In the genomic region with DNA sequence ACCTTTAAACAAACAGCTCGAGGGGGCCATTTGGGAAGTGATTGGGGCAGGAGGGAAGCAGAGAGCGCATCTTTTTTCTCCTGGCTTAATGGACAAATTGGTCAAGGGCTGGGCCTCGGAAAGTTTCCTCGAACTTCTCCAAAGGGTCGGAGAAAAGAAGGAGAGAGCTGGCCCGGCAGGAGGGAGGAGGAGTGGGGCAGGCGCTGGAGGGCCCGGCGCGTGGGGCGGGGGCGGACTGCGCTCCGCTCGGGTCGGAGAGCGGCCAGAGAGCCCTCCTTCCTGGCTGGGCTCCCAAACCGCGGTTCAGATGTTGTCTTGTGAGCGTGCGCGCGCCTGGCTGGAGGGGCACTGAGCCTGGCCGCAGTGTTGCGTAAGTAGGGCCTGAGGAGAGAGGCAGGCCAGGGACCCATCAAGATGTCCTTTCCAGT, we compare ENCODE assay signal across 9 cellular contexts. TPM values are rescaled to one million over a fixed set of nuclear protein-coding genes. Genes with fewer than 3 reads are reported as not detected.
DNase-seq lines count a peak whose midpoint lies in the region; ATAC-seq and TF ChIP-seq lines count a peak whose summit lies in the region.
"Had no signal": no experiment of that assay in that cellular context is flagged by ENCODE, and none has a peak within 500 bp of the region (broad histone marks: within the 10 kb centered on the region; RNA-seq: fewer than 3 reads in every experiment).

No MANE protein-coding gene starts in this region.

- no peak for TF ChIP-seq CTCF in nephron progenitor cell (IDR thresholded peaks at IDR 0.05)
- TF ChIP-seq CTCF in activated CD8-positive, alpha-beta T cell treated with anti-CD3 and anti-CD28 coated beads for 36 hours (IDR thresholded peaks at IDR 0.05): no peak

- POLR2A ChIA-PET in activated CD8-positive, alpha-beta T cell treated with anti-CD3 and anti-CD28 coated beads for 36 hours (lab: Charles Lee): no interaction called here

- H3K9me3 Mint-ChIP-seq in nephron progenitor cell: no peaks in the 10 kb centered on the region
- no peaks in the 10 kb centered on the region for H3K9me3 Mint-ChIP-seq in activated CD8-positive, alpha-beta T cell treated with anti-CD3 and anti-CD28 coated beads for 36 hours

- peaks cover 18% of the 10 kb centered on the region for H3K27me3 Mint-ChIP-seq in nephron progenitor cell (ENCODE audit: low read depth, poor library complexity)
- peaks cover 31% of the 10 kb centered on the region for H3K27me3 Mint-ChIP-seq in activated CD8-positive, alpha-beta T cell treated with anti-CD3 and anti-CD28 coated beads for 36 hours

- H3K4me1 ChIP-seq in SJCRH30: peaks cover 30% of the 10 kb centered on the region

- CTCF ChIA-PET in activated CD8-positive, alpha-beta T cell treated with anti-CD3 and anti-CD28 coated beads for 36 hours (lab: Charles Lee): interaction anchor here (0.6 to 1.1 kb wide), 2 partner anchors 16 to 807 kb away, joined by 3 read pairs; no protein-coding TSS in a partner anchor

- H3K27ac Mint-ChIP-seq in nephron progenitor cell: no peak overlapping the region
- no peak overlapping the region for H3K27ac Mint-ChIP-seq in activated CD8-positive, alpha-beta T cell treated with anti-CD3 and anti-CD28 coated beads for 36 hours

- peak overlapping the region; percentile 50 for H3K27ac ChIP-seq in SJCRH30

- H3K9me3 ChIP-seq in SJCRH30 (replicated peaks): no peaks in the 10 kb centered on the region

- H3K36me3 Mint-ChIP-seq in nephron progenitor cell (ENCODE audit: low read depth): peaks cover 23% of the 10 kb centered on the region
- H3K36me3 Mint-ChIP-seq in activated CD8-positive, alpha-beta T cell treated with anti-CD3 and anti-CD28 coated beads for 36 hours (ENCODE audit: low read depth): no peaks in the 10 kb centered on the region

- no peak for ATAC-seq in activated CD8-positive, alpha-beta T cell treated with anti-CD3 and anti-CD28 coated beads for 36 hours
- no peak for ATAC-seq in HG02870 (IDR thresholded peaks at IDR 0.05; ENCODE audit: unreplicated experiment)

- no peaks in the 10 kb centered on the region for H3K27me3 ChIP-seq in SJCRH30

- H3K4me1 Mint-ChIP-seq in nephron progenitor cell: peaks cover 52% of the 10 kb centered on the region
- no peaks in the 10 kb centered on the region for H3K4me1 Mint-ChIP-seq in activated CD8-positive, alpha-beta T cell treated with anti-CD3 and anti-CD28 coated beads for 36 hours (ENCODE audit: low read depth)

- peaks cover 32% of the 10 kb centered on the region for H3K36me3 ChIP-seq in SJCRH30

- peak; percentile 91 for DNase-seq in AG08396 (ENCODE audit: low spot score)
- DNase-seq in SJCRH30: peak; percentile 87 to 90
- peak; percentile 76 for DNase-seq in foreskin melanocyte
- peak; percentile 68 for DNase-seq in nephron progenitor cell
- DNase-seq in activated CD8-positive, alpha-beta T cell treated with anti-CD3 and anti-CD28 coated beads for 36 hours: no peak
- no peak for DNase-seq in HPDE6-E6E7 (ENCODE audit: extremely low spot score)
- DNase-seq in DMS153 treated with DMSO at 0.1 percent for 48 hours (lab: John Stamatoyannopoulos, UW; ENCODE audit: unreplicated experiment): no peak
- DNase-seq: NCI-H69 had no signal

- H3K4me3 ChIP-seq in SJCRH30: peak overlapping the region; percentile 75

- intact Hi-C loops in activated CD8-positive, alpha-beta T cell treated with anti-CD3 and anti-CD28 coated beads for 36 hours (cut with micrococcal nuclease): no loop called here

- peak overlapping the region; percentile 97 for H3K4me3 Mint-ChIP-seq in nephron progenitor cell
- H3K4me3 Mint-ChIP-seq in activated CD8-positive, alpha-beta T cell treated with anti-CD3 and anti-CD28 coated beads for 36 hours: no peak overlapping the region

RNA-seq across cellular contexts. Expression of gene MMP2, which starts 1.2 kb away (rescaled TPM):
- total RNA-seq in SJCRH30 (2014; rRNA removed; shearing (Covaris generic)): 142 and 145 TPM in 2 replicates
- not detected for total RNA-seq in activated CD8-positive, alpha-beta T cell treated with anti-CD3 and anti-CD28 coated beads for 36 hours

RNA-seq across cellular contexts. Expression of gene LPCAT2, which starts 28.6 kb away (rescaled TPM):
- total RNA-seq in SJCRH30 (2014; rRNA removed; shearing (Covaris generic)): 16.1 and 16.8 TPM in 2 replicates
- under 1 TPM in 1 of 2 experiments, not detected in 1; 0.16 TPM for total RNA-seq in activated CD8-positive, alpha-beta T cell treated with anti-CD3 and anti-CD28 coated beads for 36 hours

Comparison
In these comparisons a context has a peak if more than half of its experiments do, and no peak if none do; other contexts are left out.
1. DNase-seq: peak in AG08396 (single experiment), SJCRH30 (2 of 2), foreskin melanocyte (single experiment) and nephron progenitor cell (single experiment); none in activated CD8-positive, alpha-beta T cell treated with anti-CD3 and anti-CD28 coated beads for 36 hours (single experiment), HPDE6-E6E7 (single experiment) and DMS153 treated with DMSO at 0.1 percent for 48 hours (single experiment).
2. RNA of gene MMP2, which starts 1.2 kb away (total RNA-seq): 142 to 145 TPM in SJCRH30; not detected in activated CD8-positive, alpha-beta T cell treated with anti-CD3 and anti-CD28 coated beads for 36 hours; every median in the first group is over 100 times any median in the second.
3. RNA of gene LPCAT2, which starts 28.6 kb away (total RNA-seq): 16.1 to 16.8 TPM in SJCRH30; 0.16 TPM in activated CD8-positive, alpha-beta T cell treated with anti-CD3 and anti-CD28 coated beads for 36 hours; every median in the first group is over 10 times any median in the second.